In genomic region chr1:17646444-17647287, GRCh38 we compare ENCODE assay signal across 1 cellular context.
TF ChIP-seq lines count a peak whose summit lies in the region.

No MANE protein-coding gene starts in this region.

TF ChIP-seq in HCT116, 20 proteins besides CTCF, POLR2A, EP300 and RAD21 (continued from another document):
- TF ChIP-seq YY1 (IDR thresholded peaks at IDR 0.05; ENCODE audit: extremely low read depth, insufficient replicate concordance, low read depth, low read length) (no peak), TCF7L2 (IDR thresholded peaks at IDR 0.05; ENCODE audit: borderline replicate concordance, extremely low read depth, insufficient read depth, insufficient read length) (no peak), ZFX (IDR thresholded peaks at IDR 0.05) (no peak), ELF1 (IDR thresholded peaks at IDR 0.05; ENCODE audit: borderline replicate concordance, low read depth) (no peak), EGR1 (IDR thresholded peaks at IDR 0.05; ENCODE audit: low read depth) (no peak), EZH2phosphoT487 (IDR thresholded peaks at IDR 0.05; ENCODE audit: borderline replicate concordance) (no peak), ATF3 (IDR thresholded peaks at IDR 0.05) (no peak), ZBTB33 (IDR thresholded peaks at IDR 0.05; ENCODE audit: extremely low read depth, insufficient replicate concordance, low read length) (no peak), EZH2 (IDR thresholded peaks at IDR 0.05) (no peak), REST (IDR thresholded peaks at IDR 0.05; ENCODE audit: low read depth) (no peak), FOSL1 (IDR thresholded peaks at IDR 0.05; ENCODE audit: low read depth) (no peak), SP1 (IDR thresholded peaks at IDR 0.05; ENCODE audit: low read depth) (no peak), SRF (IDR thresholded peaks at IDR 0.05; ENCODE audit: low read depth) (no peak)
